ENCODE assay signal across 11 cellular contexts in genomic region chr3:136546718-136547117, GRCh38.
DNase-seq lines count a peak whose midpoint lies in the region; TF ChIP-seq lines count a peak whose summit lies in the region.
"Had no signal": no experiment of that assay in that cellular context is flagged by ENCODE, and none has a peak within 500 bp of the region (broad histone marks: within the 10 kb centered on the region; RNA-seq: fewer than 3 reads in every experiment).

No MANE protein-coding gene starts in this region.

- peak; percentile 56 for TF ChIP-seq CTCF in VCaP (conservative IDR thresholded peaks at IDR 0.05)

- H3K4me3 ChIP-seq in Jurkat, Clone E6-1 (ENCODE audit: low read length) = no peak overlapping the region
- H3K4me3 ChIP-seq in SJCRH30 = no peak overlapping the region

- H3K27me3 ChIP-seq in SJCRH30 = no peaks in the 10 kb centered on the region

- intact Hi-C loops in head of caudate nucleus (cut with DNase I) = loop anchor here (2.0 to 10.0 kb wide), 2 partner anchors 206 to 468 kb away; partner anchors contain the start of gene STAG1

- H3K4me1 ChIP-seq in SJCRH30 = 0 out of 2 replicates have a peak, but pooled peaks cover 4% of the 10 kb centered on the region

- no peaks in the 10 kb centered on the region; the same call in 1 of the 2 replicates for H3K36me3 ChIP-seq in SJCRH30

- no peaks in the 10 kb centered on the region for H3K9me3 ChIP-seq in SJCRH30 (replicated peaks)

- DNase-seq in DMS 273 (lab: John Stamatoyannopoulos, UW; ENCODE audit: unreplicated experiment) = peak; percentile 53
- peak; percentile 55 for DNase-seq in Jurkat, Clone E6-1 (ENCODE audit: low read depth, low spot score)
- DNase-seq in kidney glomerular epithelial cell (lab: John Stamatoyannopoulos, UW) = peak; percentile 32
- no peak for DNase-seq in head of caudate nucleus
- no peak for DNase-seq in NCI-H1105 (lab: John Stamatoyannopoulos, UW)
- no peak for DNase-seq in stimulated activated CD4-positive, alpha-beta T cell treated with anti-CD3 and anti-CD28 coated beads, Interleukin-12 subunit alpha, Interleukin-12 subunit beta, amount 100 ng/mL, for 4 hours
- no peak for DNase-seq in SJCRH30
- DNase-seq: activated CD8-positive, alpha-beta memory T cell treated with anti-CD3 and anti-CD28 coated beads for 24 hours; aorta; Right ventricle myocardium superior had no signal

- no peak overlapping the region for H3K27ac ChIP-seq in VCaP
- H3K27ac ChIP-seq in SJCRH30 = no peak overlapping the region

Comparison
In these comparisons a context has a peak if more than half of its experiments do, and no peak if none do; other contexts are left out.
1. DNase-seq: peak in DMS 273 (single experiment), Jurkat, Clone E6-1 (single experiment) and kidney glomerular epithelial cell (single experiment); none in head of caudate nucleus (0 of 42), NCI-H1105 (single experiment), stimulated activated CD4-positive, alpha-beta T cell treated with anti-CD3 and anti-CD28 coated beads, Interleukin-12 subunit alpha, Interleukin-12 subunit beta, amount 100 ng/mL, for 4 hours (single experiment) and SJCRH30 (0 of 2).